8 cellular contexts compared by ENCODE assay signal in the genomic region with DNA sequence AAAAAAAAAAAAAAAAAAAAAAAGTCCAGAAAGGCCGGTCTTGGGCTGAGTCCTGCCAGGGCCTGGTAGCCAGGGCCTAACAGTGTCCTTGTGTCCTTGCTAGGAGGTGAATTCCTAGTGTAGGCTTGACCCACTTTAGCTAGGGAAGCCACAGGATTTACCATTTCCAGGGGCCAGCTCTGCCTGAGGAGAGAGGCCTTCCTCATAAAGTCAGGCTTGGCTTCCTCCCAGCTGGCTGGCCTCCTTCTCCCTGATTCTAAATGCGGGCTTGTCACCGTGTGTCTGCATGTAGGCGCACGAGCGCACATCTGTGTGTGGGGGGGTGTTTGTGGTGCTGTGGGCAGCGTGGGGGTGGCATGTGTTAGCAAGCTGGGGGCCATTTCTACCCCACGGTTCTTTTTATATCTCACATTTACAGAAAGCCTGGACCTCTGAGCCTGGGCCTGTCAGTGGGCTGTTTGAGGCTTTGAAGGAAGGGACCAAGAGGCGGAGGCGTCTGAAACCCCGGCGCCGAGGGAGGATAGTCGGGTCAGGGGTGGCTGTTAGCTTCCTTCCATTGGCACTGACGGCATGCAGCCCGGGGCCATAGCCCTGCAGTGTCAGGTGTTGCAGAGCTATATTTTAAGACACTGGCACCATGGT. TPM values are rescaled to one million over a fixed set of nuclear protein-coding genes. Genes with fewer than 3 reads are reported as not detected.
A peak's percentile ranks its signal among the peaks of the same experiment; 100 is the strongest.
DNase-seq lines count a peak whose midpoint lies in the region; ATAC-seq and TF ChIP-seq lines count a peak whose summit lies in the region.

No MANE protein-coding gene starts in this region.

- no peaks in the 10 kb centered on the region for H3K27me3 ChIP-seq in CD8-positive, alpha-beta memory T cell (ENCODE audit: insufficient read depth, low read length, poor library complexity, severe bottlenecking)
- no peaks in the 10 kb centered on the region for H3K27me3 ChIP-seq in MG63
- H3K27me3 ChIP-seq in right cardiac atrium (ENCODE audit: control insufficient read depth, insufficient read depth): no peaks in the 10 kb centered on the region
- H3K27me3 ChIP-seq in smooth muscle cell (ENCODE audit: low read depth): no peaks in the 10 kb centered on the region

- H2AFZ ChIP-seq in smooth muscle cell (ENCODE audit: low read depth): no peak overlapping the region

- no peaks in the 10 kb centered on the region for H3K36me3 ChIP-seq in CD8-positive, alpha-beta memory T cell (ENCODE audit: insufficient read depth, low read length)
- H3K36me3 ChIP-seq in MG63 (no peaks in the 10 kb centered on the region), smooth muscle cell (ENCODE audit: low read depth) (no peaks in the 10 kb centered on the region)

- peak overlapping the region; percentile 83 to 97 (median 90) for H3K27ac Mint-ChIP-seq in CD8-positive, alpha-beta memory T cell
- peak overlapping the region; percentile 24 for H3K27ac Mint-ChIP-seq in activated naive CD4-positive, alpha-beta T cell treated with anti-CD3 and anti-CD28 coated beads, Interleukin-2, amount 10 ng/mL, durations not matched to agents 7 days and 5 days

- H4K20me1 ChIP-seq in smooth muscle cell (ENCODE audit: low read depth): no peaks in the 10 kb centered on the region

- intact Hi-C loops in right cardiac atrium (cut with DNase I): no loop called here

- H3K4me1 Mint-ChIP-seq in CD8-positive, alpha-beta memory T cell: peaks cover 22 to 41% (median 23%) of the 10 kb centered on the region in 3 donors
- H3K4me1 Mint-ChIP-seq in activated naive CD4-positive, alpha-beta T cell treated with anti-CD3 and anti-CD28 coated beads, Interleukin-2, amount 10 ng/mL, durations not matched to agents 7 days and 5 days: peaks cover 39% of the 10 kb centered on the region

- H3K4me2 ChIP-seq in smooth muscle cell: peak overlapping the region; percentile 37

- POLR2A ChIA-PET in CD8-positive, alpha-beta memory T cell (lab: Charles Lee): interaction anchor here (0.6 to 3.2 kb wide), 10 partner anchors 9 to 29 kb away, joined by 3 to 31 read pairs (median 7); no protein-coding TSS in a partner anchor

- H3K9me3 Mint-ChIP-seq in CD8-positive, alpha-beta memory T cell: no peaks in the 10 kb centered on the region
- H3K9me3 Mint-ChIP-seq in activated naive CD4-positive, alpha-beta T cell treated with anti-CD3 and anti-CD28 coated beads, Interleukin-2, amount 10 ng/mL, durations not matched to agents 7 days and 5 days: no peaks in the 10 kb centered on the region

- no peak overlapping the region for H3K9ac ChIP-seq in smooth muscle cell (ENCODE audit: low read depth)

- no peaks in the 10 kb centered on the region for H3K9me3 ChIP-seq in CD8-positive, alpha-beta memory T cell (ENCODE audit: low read length)
- H3K9me3 ChIP-seq in MG63 (peaks cover 1% of the 10 kb centered on the region; the same call in 1 of the 2 replicates), right cardiac atrium (ENCODE audit: control insufficient read depth, low read length) (no peaks in the 10 kb centered on the region), smooth muscle cell (replicated peaks; ENCODE audit: low read depth) (no peaks in the 10 kb centered on the region)

- no peaks in the 10 kb centered on the region for H3K36me3 Mint-ChIP-seq in CD8-positive, alpha-beta memory T cell
- peaks cover 1% of the 10 kb centered on the region for H3K36me3 Mint-ChIP-seq in activated naive CD4-positive, alpha-beta T cell treated with anti-CD3 and anti-CD28 coated beads, Interleukin-2, amount 10 ng/mL, durations not matched to agents 7 days and 5 days

- no peaks in the 10 kb centered on the region for H3K27me3 Mint-ChIP-seq in CD8-positive, alpha-beta memory T cell
- H3K27me3 Mint-ChIP-seq in activated naive CD4-positive, alpha-beta T cell treated with anti-CD3 and anti-CD28 coated beads, Interleukin-2, amount 10 ng/mL, durations not matched to agents 7 days and 5 days: no peaks in the 10 kb centered on the region

- peak overlapping the region; percentile 41 for H3K4me3 ChIP-seq in CD8-positive, alpha-beta memory T cell (ENCODE audit: low read length)
- H3K4me3 ChIP-seq in MG63: no peak overlapping the region
- no peak overlapping the region for H3K4me3 ChIP-seq in right cardiac atrium (ENCODE audit: low read length)
- no peak overlapping the region for H3K4me3 ChIP-seq in smooth muscle cell

- peak overlapping the region in 6 of 7 donors; percentile 68 to 89 (median 71) for H3K4me3 Mint-ChIP-seq in CD8-positive, alpha-beta memory T cell
- no peak overlapping the region for H3K4me3 Mint-ChIP-seq in activated naive CD4-positive, alpha-beta T cell treated with anti-CD3 and anti-CD28 coated beads, Interleukin-2, amount 10 ng/mL, durations not matched to agents 7 days and 5 days

- no peaks in the 10 kb centered on the region for H3F3A ChIP-seq in smooth muscle cell (ENCODE audit: low read depth)

- ATAC-seq in right cardiac atrium (peak; percentile 85 to 86), HG03280 (IDR thresholded peaks at IDR 0.05; ENCODE audit: unreplicated experiment) (no peak), GM21576 (IDR thresholded peaks at IDR 0.05; ENCODE audit: unreplicated experiment) (no peak)

- no peak for TF ChIP-seq CTCF in smooth muscle cell (IDR thresholded peaks at IDR 0.05; ENCODE audit: borderline replicate concordance, insufficient read depth, poor library complexity, severe bottlenecking)

- WGBS in right cardiac atrium: 8% methylated on average over 16 of the region's 16 CpGs
- 30% methylated on average over 16 of the region's 16 CpGs for WGBS in smooth muscle cell (ENCODE audit: low lambda C conversion rate)

- no peaks in the 10 kb centered on the region for H3K79me2 ChIP-seq in smooth muscle cell (ENCODE audit: low read depth)

- H3K27ac ChIP-seq in CD8-positive, alpha-beta memory T cell (ENCODE audit: low read depth, low read length): no peak overlapping the region
- peak overlapping the region; percentile 7 for H3K27ac ChIP-seq in right cardiac atrium (ENCODE audit: low read length)
- peak overlapping the region; percentile 70 for H3K27ac ChIP-seq in smooth muscle cell (ENCODE audit: low read depth)

- CTCF ChIA-PET in CD8-positive, alpha-beta memory T cell (lab: Charles Lee): interaction anchor here (0.6 to 2.6 kb wide), 13 partner anchors 9 to 226 kb away, joined by 3 to 29 read pairs (median 4); no protein-coding TSS in a partner anchor
- CTCF ChIA-PET in activated naive CD4-positive, alpha-beta T cell treated with anti-CD3 and anti-CD28 coated beads, Interleukin-2, amount 10 ng/mL, durations not matched to agents 7 days and 5 days (lab: Charles Lee): interaction anchor here (0.6 to 3.0 kb wide), 3 partner anchors 11 to 407 kb away, joined by 3 to 16 read pairs (median 3); no protein-coding TSS in a partner anchor

- peak; percentile 19 to 70 (median 35) for DNase-seq in CD8-positive, alpha-beta memory T cell
- DNase-seq in MG63 (peak; percentile 84), right cardiac atrium (peak; percentile 71 to 92 (median 91)), smooth muscle cell (lab: John Stamatoyannopoulos, UW; ENCODE audit: unreplicated experiment) (peak; percentile 25), NCI-H2107 (lab: John Stamatoyannopoulos, UW) (no peak)
- no peak for DNase-seq in activated naive CD4-positive, alpha-beta T cell treated with anti-CD3 and anti-CD28 coated beads, Interleukin-2, amount 10 ng/mL, durations not matched to agents 7 days and 5 days

- peaks cover 26% of the 10 kb centered on the region for H3K4me1 ChIP-seq in CD8-positive, alpha-beta memory T cell (ENCODE audit: insufficient read depth, low read length)
- H3K4me1 ChIP-seq in right cardiac atrium (ENCODE audit: control insufficient read depth, insufficient read depth, low read length) (peaks cover 2% of the 10 kb centered on the region), smooth muscle cell (ENCODE audit: low read depth) (no peaks in the 10 kb centered on the region)

RNA-seq across cellular contexts. Expression of a gene that starts 31.7 kb away (rescaled TPM):
- 100 to 1,000 TPM; 102 to 111 TPM for total RNA-seq in CD8-positive, alpha-beta memory T cell
- polyA plus RNA-seq in CD8-positive, alpha-beta memory T cell: 277 TPM
- 39.0 and 80.1 TPM in 2 replicates for total RNA-seq in MG63 (2014; rRNA removed; shearing (Covaris generic); ENCODE audit: low replicate concordance)
- total RNA-seq in right cardiac atrium (10 to 100 TPM; 22.2 to 53.5 (median 29.2) TPM), smooth muscle cell (113 and 118 TPM in 2 replicates)
- polyA plus RNA-seq in right cardiac atrium (62.9 TPM), smooth muscle cell (732 and 766 TPM in 2 replicates)

RNA-seq across cellular contexts. Expression of a gene that starts 31.7 kb away (rescaled TPM):
- total RNA-seq in CD8-positive, alpha-beta memory T cell: 10 to 100 TPM; 60.9 to 63.7 TPM
- polyA plus RNA-seq in CD8-positive, alpha-beta memory T cell: 58.7 TPM
- 281 and 371 TPM in 2 replicates for total RNA-seq in MG63 (2014; rRNA removed; shearing (Covaris generic); ENCODE audit: low replicate concordance)
- total RNA-seq in right cardiac atrium (10 to 100 TPM; 30.8 to 39.8 (median 37.2) TPM), smooth muscle cell (37.6 and 59.6 TPM in 2 replicates)
- polyA plus RNA-seq in right cardiac atrium (47.7 TPM), smooth muscle cell (69.1 and 83.1 TPM in 2 replicates)

Comparison
In these comparisons a context has a peak if more than half of its experiments do, and no peak if none do; other contexts are left out.
1. DNase-seq: peak in CD8-positive, alpha-beta memory T cell (5 of 5), MG63 (single experiment), right cardiac atrium (3 of 3) and smooth muscle cell (single experiment); none in activated naive CD4-positive, alpha-beta T cell treated with anti-CD3 and anti-CD28 coated beads, Interleukin-2, amount 10 ng/mL, durations not matched to agents 7 days and 5 days (single experiment) and NCI-H2107 (single experiment).
2. ATAC-seq: peak in right cardiac atrium (2 of 2); none in HG03280 (single experiment) and GM21576 (single experiment).